In genomic region chr6:845581-845980, GRCh38 we compare ENCODE assay signal across 2 cellular contexts.
TF ChIP-seq lines count a peak whose summit lies in the region.

No MANE protein-coding gene starts in this region.

TF ChIP-seq in K562, 482 proteins besides CTCF, POLR2A, EP300 and RAD21 (continued from another document):
- 0 out of 2 replicates have a peak, but pooled peaks have one; percentile 15 for TF ChIP-seq PKNOX1 (IDR thresholded peaks at IDR 0.05)
- TF ChIP-seq ZNF707 (CRISPR knock-in tag; conservative IDR thresholded peaks at IDR 0.05) = no peak
- TF ChIP-seq GABPA (tag; conservative IDR thresholded peaks at IDR 0.05; ENCODE audit: low read depth) = peak; percentile 42; the same call in 1 of the 2 replicates
- TF ChIP-seq ERF (CRISPR knock-in tag; IDR thresholded peaks at IDR 0.05) = no peak
- TF ChIP-seq, protein P1, sequence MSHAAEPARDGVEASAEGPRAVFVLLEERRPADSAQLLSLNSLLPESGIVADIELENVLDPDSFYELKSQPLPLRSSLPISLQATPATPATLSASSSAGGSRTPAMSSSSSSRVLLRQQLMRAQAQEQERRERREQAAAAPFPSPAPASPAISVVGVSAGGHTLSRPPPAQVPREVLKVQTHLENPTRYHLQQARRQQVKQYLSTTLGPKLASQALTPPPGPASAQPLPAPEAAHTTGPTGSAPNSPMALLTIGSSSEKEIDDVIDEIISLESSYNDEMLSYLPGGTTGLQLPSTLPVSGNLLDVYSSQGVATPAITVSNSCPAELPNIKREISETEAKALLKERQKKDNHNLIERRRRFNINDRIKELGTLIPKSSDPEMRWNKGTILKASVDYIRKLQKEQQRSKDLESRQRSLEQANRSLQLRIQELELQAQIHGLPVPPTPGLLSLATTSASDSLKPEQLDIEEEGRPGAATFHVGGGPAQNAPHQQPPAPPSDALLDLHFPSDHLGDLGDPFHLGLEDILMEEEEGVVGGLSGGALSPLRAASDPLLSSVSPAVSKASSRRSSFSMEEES (CRISPR knock-in tag; IDR thresholded peaks at IDR 0.05) = peak; percentile 86
- no peak for TF ChIP-seq GATAD2B (IDR thresholded peaks at IDR 0.05; ENCODE audit: borderline replicate concordance)
- TF ChIP-seq ZNF197 (CRISPR knock-in tag; IDR thresholded peaks at IDR 0.05; ENCODE audit: low read depth) = no peak

TF ChIP-seq in WTC11, 78 proteins besides CTCF, POLR2A, EP300 and RAD21 (continued from another document):
- TF ChIP-seq AR (CRISPR knock-in tag; IDR thresholded peaks at IDR 0.05) (no peak), MXD4 (CRISPR knock-in tag; IDR thresholded peaks at IDR 0.05; ENCODE audit: borderline replicate concordance) (no peak), PRRX2 (CRISPR knock-in tag; IDR thresholded peaks at IDR 0.05) (no peak), JAZF1 (CRISPR knock-in tag; IDR thresholded peaks at IDR 0.05) (no peak), NR3C1 (CRISPR knock-in tag; conservative IDR thresholded peaks at IDR 0.05; ENCODE audit: low read depth) (no peak), ATF1 (CRISPR knock-in tag; IDR thresholded peaks at IDR 0.05) (no peak), HMGA2 (CRISPR knock-in tag; IDR thresholded peaks at IDR 0.05) (no peak), ETV6 (CRISPR knock-in tag; IDR thresholded peaks at IDR 0.05) (no peak), ZMAT4 (CRISPR knock-in tag; IDR thresholded peaks at IDR 0.05) (no peak), ATF3 (CRISPR knock-in tag; conservative IDR thresholded peaks at IDR 0.05) (no peak), USF1 (CRISPR knock-in tag; IDR thresholded peaks at IDR 0.05) (no peak), FOXP1 (CRISPR knock-in tag; IDR thresholded peaks at IDR 0.05; ENCODE audit: borderline replicate concordance) (no peak), ZNF671 (CRISPR knock-in tag; IDR thresholded peaks at IDR 0.05) (no peak), CREM (CRISPR knock-in tag; IDR thresholded peaks at IDR 0.05) (no peak)
- TF ChIP-seq, protein P2, sequence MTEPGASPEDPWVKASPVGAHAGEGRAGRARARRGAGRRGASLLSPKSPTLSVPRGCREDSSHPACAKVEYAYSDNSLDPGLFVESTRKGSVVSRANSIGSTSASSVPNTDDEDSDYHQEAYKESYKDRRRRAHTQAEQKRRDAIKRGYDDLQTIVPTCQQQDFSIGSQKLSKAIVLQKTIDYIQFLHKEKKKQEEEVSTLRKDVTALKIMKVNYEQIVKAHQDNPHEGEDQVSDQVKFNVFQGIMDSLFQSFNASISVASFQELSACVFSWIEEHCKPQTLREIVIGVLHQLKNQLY (CRISPR knock-in tag; IDR thresholded peaks at IDR 0.05) = no peak
- TF ChIP-seq, protein P3, sequence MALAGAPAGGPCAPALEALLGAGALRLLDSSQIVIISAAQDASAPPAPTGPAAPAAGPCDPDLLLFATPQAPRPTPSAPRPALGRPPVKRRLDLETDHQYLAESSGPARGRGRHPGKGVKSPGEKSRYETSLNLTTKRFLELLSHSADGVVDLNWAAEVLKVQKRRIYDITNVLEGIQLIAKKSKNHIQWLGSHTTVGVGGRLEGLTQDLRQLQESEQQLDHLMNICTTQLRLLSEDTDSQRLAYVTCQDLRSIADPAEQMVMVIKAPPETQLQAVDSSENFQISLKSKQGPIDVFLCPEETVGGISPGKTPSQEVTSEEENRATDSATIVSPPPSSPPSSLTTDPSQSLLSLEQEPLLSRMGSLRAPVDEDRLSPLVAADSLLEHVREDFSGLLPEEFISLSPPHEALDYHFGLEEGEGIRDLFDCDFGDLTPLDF (CRISPR knock-in tag; IDR thresholded peaks at IDR 0.05) = no peak
- TF ChIP-seq, protein P4, sequence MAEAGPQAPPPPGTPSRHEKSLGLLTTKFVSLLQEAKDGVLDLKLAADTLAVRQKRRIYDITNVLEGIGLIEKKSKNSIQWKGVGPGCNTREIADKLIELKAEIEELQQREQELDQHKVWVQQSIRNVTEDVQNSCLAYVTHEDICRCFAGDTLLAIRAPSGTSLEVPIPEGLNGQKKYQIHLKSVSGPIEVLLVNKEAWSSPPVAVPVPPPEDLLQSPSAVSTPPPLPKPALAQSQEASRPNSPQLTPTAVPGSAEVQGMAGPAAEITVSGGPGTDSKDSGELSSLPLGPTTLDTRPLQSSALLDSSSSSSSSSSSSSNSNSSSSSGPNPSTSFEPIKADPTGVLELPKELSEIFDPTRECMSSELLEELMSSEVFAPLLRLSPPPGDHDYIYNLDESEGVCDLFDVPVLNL (CRISPR knock-in tag; IDR thresholded peaks at IDR 0.05; ENCODE audit: borderline replicate concordance, low read depth) = no peak
- TF ChIP-seq, protein P5, sequence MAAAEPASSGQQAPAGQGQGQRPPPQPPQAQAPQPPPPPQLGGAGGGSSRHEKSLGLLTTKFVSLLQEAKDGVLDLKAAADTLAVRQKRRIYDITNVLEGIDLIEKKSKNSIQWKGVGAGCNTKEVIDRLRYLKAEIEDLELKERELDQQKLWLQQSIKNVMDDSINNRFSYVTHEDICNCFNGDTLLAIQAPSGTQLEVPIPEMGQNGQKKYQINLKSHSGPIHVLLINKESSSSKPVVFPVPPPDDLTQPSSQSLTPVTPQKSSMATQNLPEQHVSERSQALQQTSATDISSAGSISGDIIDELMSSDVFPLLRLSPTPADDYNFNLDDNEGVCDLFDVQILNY (CRISPR knock-in tag; IDR thresholded peaks at IDR 0.05) = no peak
